Comparison of ENCODE assay signal across 1 cellular context in the genomic region with DNA sequence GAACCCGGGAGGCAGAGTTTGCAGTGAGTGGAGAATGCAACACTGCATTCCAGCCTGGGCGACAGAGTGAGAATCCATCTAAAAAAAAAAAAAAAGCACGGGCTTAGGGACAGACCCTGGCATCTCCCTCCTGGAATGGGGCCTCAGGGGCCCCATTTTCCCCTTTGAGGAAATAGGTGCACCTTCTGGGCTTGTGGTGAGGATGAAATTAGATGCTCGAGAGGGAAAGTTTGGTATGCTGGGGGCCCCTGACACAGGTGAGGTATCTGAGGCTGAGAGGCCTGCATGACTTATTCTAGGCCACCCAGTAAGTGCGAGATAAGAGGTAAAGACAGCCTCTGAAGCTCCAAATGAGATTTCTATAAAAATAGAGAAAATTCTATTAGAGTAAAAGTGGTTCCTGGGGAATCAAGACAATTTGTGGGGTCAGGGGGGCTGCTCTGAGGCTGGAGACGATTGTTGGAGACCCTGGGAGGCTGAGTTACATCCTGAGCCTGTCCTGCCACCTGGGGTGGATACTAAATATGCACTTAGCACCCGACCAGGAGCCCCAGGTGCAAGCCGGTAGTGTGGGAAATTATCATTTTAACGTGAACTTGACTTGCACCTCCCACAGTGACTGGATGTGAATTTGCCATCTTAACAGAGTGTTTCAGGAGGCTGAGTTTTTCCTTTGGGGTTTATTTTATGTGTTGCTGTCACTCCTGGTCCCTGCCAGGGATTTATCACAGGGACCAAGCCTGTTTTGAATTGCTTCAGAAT.
TF ChIP-seq lines count a peak whose summit lies in the region.

No MANE protein-coding gene starts in this region.

TF ChIP-seq in GM23338, 12 proteins besides CTCF, POLR2A, EP300 and RAD21 (continued from another document):
- TF ChIP-seq EZH2 (IDR thresholded peaks at IDR 0.05; ENCODE audit: low read depth, unreplicated experiment): no peak
- no peak for TF ChIP-seq ZNF331 (CRISPR knock-in tag; IDR thresholded peaks at IDR 0.05; ENCODE audit: low read depth)
- no peak for TF ChIP-seq EZH2phosphoT487 (IDR thresholded peaks at IDR 0.05; ENCODE audit: unreplicated experiment)
- no peak for TF ChIP-seq CREB1 (CRISPR knock-in tag; IDR thresholded peaks at IDR 0.05; ENCODE audit: low read depth)
- no peak for TF ChIP-seq JUNB (IDR thresholded peaks at IDR 0.05; ENCODE audit: unreplicated experiment)
- no peak for TF ChIP-seq STAT1 (IDR thresholded peaks at IDR 0.05; ENCODE audit: unreplicated experiment)
- no peak; the same call in 1 of the 2 replicates for TF ChIP-seq ETS1 (IDR thresholded peaks at IDR 0.05)
